8 cellular contexts compared by ENCODE assay signal in genomic region chr15:81002254-81003022, GRCh38. TPM values are rescaled to one million over a fixed set of nuclear protein-coding genes. Genes with fewer than 3 reads are reported as not detected.
DNase-seq lines count a peak whose midpoint lies in the region; ATAC-seq and TF ChIP-seq lines count a peak whose summit lies in the region.

No MANE protein-coding gene starts in this region.

- H3K27ac ChIP-seq in trophoblast cell (ENCODE audit: low read depth, low read length): no peak overlapping the region

- peak overlapping the region; percentile 96 for H2BK120ac ChIP-seq in trophoblast cell (ENCODE audit: insufficient read depth, low read length, poor library complexity)

- no peaks in the 10 kb centered on the region for H3K27me3 ChIP-seq in trophoblast cell (ENCODE audit: insufficient read depth, low read length)

- H3K18ac ChIP-seq in trophoblast cell (ENCODE audit: low read length): peak overlapping the region; percentile 43

- peak overlapping the region; percentile 97 for H3K14ac ChIP-seq in trophoblast cell (ENCODE audit: low read length)

- H3K9me3 ChIP-seq in trophoblast cell (ENCODE audit: insufficient read depth, low read depth, low read length): peaks cover 5% of the 10 kb centered on the region

- H3K4me3 ChIP-seq in fibroblast of the aortic adventitia (ENCODE audit: low read depth, low read length) (peak overlapping the region; percentile 90), trophoblast cell (ENCODE audit: low read depth, low read length) (peak overlapping the region; percentile 92)

- H3K9ac ChIP-seq in trophoblast cell (ENCODE audit: low read length): peak overlapping the region; percentile 70

- peak overlapping the region; percentile 64 for H3K4me2 ChIP-seq in trophoblast cell (ENCODE audit: low read length)

- H3K4ac ChIP-seq in trophoblast cell (ENCODE audit: low read depth, low read length): peak overlapping the region; percentile 29

- H3K36me3 ChIP-seq in trophoblast cell (ENCODE audit: control insufficient read depth in 1 of 2, insufficient read depth in 2 of 2, low read length in 2 of 2): peaks cover 7 to 11% of the 10 kb centered on the region in 2 experiments

- ATAC-seq in GM18870 (IDR thresholded peaks at IDR 0.05; ENCODE audit: unreplicated experiment): no peak
- no peak for ATAC-seq in HG02973 (IDR thresholded peaks at IDR 0.05; ENCODE audit: unreplicated experiment)

- no peak overlapping the region for H4K12ac ChIP-seq in trophoblast cell (ENCODE audit: low read depth, low read length)

- peaks cover 12% of the 10 kb centered on the region in 2 experiments for H3K4me1 ChIP-seq in trophoblast cell (ENCODE audit: control insufficient read depth in 1 of 2, insufficient read depth in 2 of 2, low read length in 2 of 2)

- no peak overlapping the region for H2BK5ac ChIP-seq in trophoblast cell (ENCODE audit: low read depth, low read length, poor library complexity)

- H4K8ac ChIP-seq in trophoblast cell (ENCODE audit: low read depth, low read length): no peak overlapping the region

- peak overlapping the region; percentile 82 for H2AFZ ChIP-seq in trophoblast cell (ENCODE audit: insufficient read depth, low read length, poor library complexity)

- no peak for TF ChIP-seq CTCF in fibroblast of the aortic adventitia (IDR thresholded peaks at IDR 0.05; ENCODE audit: insufficient read depth, low read length)

- no peak overlapping the region for H3K23ac ChIP-seq in trophoblast cell (ENCODE audit: low read length)

- WGBS in trophoblast cell (ENCODE audit: extremely low coverage, insufficient coverage, insufficient read length): no CpG with 5 or more reads among the region's 91 CpGs

- in situ Hi-C loops in SK-MEL-5 (cut with HindIII; ENCODE audit: low pct_unique_long_range_greater_than_20kb, low sequenced_read_pairs): no loop called here

- peaks cover 20% of the 10 kb centered on the region for H3K79me1 ChIP-seq in trophoblast cell (ENCODE audit: low read length)

- no peak overlapping the region for H2BK12ac ChIP-seq in trophoblast cell (ENCODE audit: low read length)

- peak overlapping the region; percentile 96 for H4K91ac ChIP-seq in trophoblast cell (ENCODE audit: low read depth, low read length)

- DNase-seq in ELR (ENCODE audit: low read depth): peak; percentile 45
- peak; percentile 23 for DNase-seq in SK-MEL-5 (ENCODE audit: low read depth, low spot score)
- DNase-seq in fibroblast of the aortic adventitia (ENCODE audit: low read depth): no peak
- DNase-seq in trophoblast cell: no peak
- no peak for DNase-seq in NCI-H1694 (lab: John Stamatoyannopoulos, UW)
- no peak for DNase-seq in activated CD4-positive, CD25-positive, alpha-beta regulatory T cell (lab: John Stamatoyannopoulos, UW)

- peaks cover 29% of the 10 kb centered on the region for H3K79me2 ChIP-seq in trophoblast cell (ENCODE audit: control insufficient read depth, insufficient read depth, low read length, poor library complexity)

- no peak overlapping the region for H2AK5ac ChIP-seq in trophoblast cell (ENCODE audit: low read length)

RNA-seq across cellular contexts. Expression of gene TLNRD1, which starts 1.7 kb away (rescaled TPM):
- 28.1 and 33.8 TPM in 2 replicates for total RNA-seq in SK-MEL-5 (2014; rRNA removed; shearing (Covaris generic))
- polyA plus RNA-seq in SK-MEL-5 (2015; cell fraction: cytosol; rRNA removed): 59.6 and 72.6 TPM in 2 replicates
- 9.9 and 22.8 TPM in 2 replicates for polyA plus RNA-seq in SK-MEL-5 (2015; cell fraction: nucleus; rRNA removed)
- total RNA-seq in fibroblast of the aortic adventitia (ENCODE audit: low replicate concordance): 9.3 and 10.5 TPM in 2 replicates
- polyA plus RNA-seq in trophoblast cell (2013): 14.0 and 14.4 TPM in 2 replicates

RNA-seq across cellular contexts. Expression of gene MESD, which starts 12.8 kb away (rescaled TPM):
- 55.4 and 55.6 TPM in 2 replicates for total RNA-seq in SK-MEL-5 (2014; rRNA removed; shearing (Covaris generic))
- 35.5 and 41.2 TPM in 2 replicates for polyA plus RNA-seq in SK-MEL-5 (2015; cell fraction: cytosol; rRNA removed)
- polyA plus RNA-seq in SK-MEL-5 (2015; cell fraction: nucleus; rRNA removed): 12.8 and 14.5 TPM in 2 replicates
- total RNA-seq in fibroblast of the aortic adventitia (ENCODE audit: low replicate concordance): 18.9 and 25.8 TPM in 2 replicates
- polyA plus RNA-seq in trophoblast cell (2013): 50.6 and 52.8 TPM in 2 replicates

Comparison
In these comparisons a context has a peak if more than half of its experiments do, and no peak if none do; other contexts are left out.
1. DNase-seq: peak in ELR (single experiment) and SK-MEL-5 (single experiment); none in fibroblast of the aortic adventitia (single experiment), trophoblast cell (0 of 2), NCI-H1694 (single experiment) and activated CD4-positive, CD25-positive, alpha-beta regulatory T cell (0 of 4).